1 cellular context compared by ENCODE assay signal in genomic region chrX:1417921-1418875, GRCh38.
TF ChIP-seq lines count a peak whose summit lies in the region.

No MANE protein-coding gene starts in this region.

TF ChIP-seq in HepG2, 621 proteins besides CTCF, POLR2A, EP300 and RAD21:
- TF ChIP-seq TOPORS (CRISPR knock-in tag; IDR thresholded peaks at IDR 0.05) (0 out of 2 replicates have a peak, but pooled peaks have one; percentile 35), ADNP (CRISPR knock-in tag; IDR thresholded peaks at IDR 0.05) (peak; percentile 50; the same call in 1 of the 2 replicates), ZNF251 (CRISPR knock-in tag; IDR thresholded peaks at IDR 0.05) (no peak), SRSF4 (IDR thresholded peaks at IDR 0.05; ENCODE audit: low read depth, low read length, poor library complexity, severe bottlenecking) (no peak), ZNF317 (CRISPR knock-in tag; IDR thresholded peaks at IDR 0.05) (no peak), ZMYM3 (CRISPR knock-in tag; IDR thresholded peaks at IDR 0.05) (peak; percentile 91), POLR2G (IDR thresholded peaks at IDR 0.05; ENCODE audit: low read depth, low read length) (peak; percentile 19; the same call in 1 of the 2 replicates), KDM4B (CRISPR knock-in tag; IDR thresholded peaks at IDR 0.05) (no peak), SNRNP70 (IDR thresholded peaks at IDR 0.05; ENCODE audit: low read depth, low read length) (no peak), PRDM10 (CRISPR knock-in tag; IDR thresholded peaks at IDR 0.05; ENCODE audit: low read depth) (no peak), RBM22 (optimal IDR thresholded peaks at IDR 0.05; ENCODE audit: low read length) (peak; percentile 72), RARA (CRISPR knock-in tag; IDR thresholded peaks at IDR 0.05) (no peak), BORCS8-MEF2B (CRISPR knock-in tag; IDR thresholded peaks at IDR 0.05) (peak; percentile 31; the same call in 1 of the 2 replicates), GABPA (IDR thresholded peaks at IDR 0.05; ENCODE audit: low read depth, low read length) (no peak), GABPA (CRISPR knock-in tag; IDR thresholded peaks at IDR 0.05; ENCODE audit: low read depth) (no peak), REPIN1 (CRISPR knock-in tag; IDR thresholded peaks at IDR 0.05; ENCODE audit: borderline replicate concordance, low read depth) (peak; percentile 48; the same call in 1 of the 2 replicates), POLR2AphosphoS5 (IDR thresholded peaks at IDR 0.05; ENCODE audit: low read depth, low read length) (peak; percentile 44; the same call in 1 of the 2 replicates)
